ENCODE assay signal across 8 cellular contexts in the genomic region with DNA sequence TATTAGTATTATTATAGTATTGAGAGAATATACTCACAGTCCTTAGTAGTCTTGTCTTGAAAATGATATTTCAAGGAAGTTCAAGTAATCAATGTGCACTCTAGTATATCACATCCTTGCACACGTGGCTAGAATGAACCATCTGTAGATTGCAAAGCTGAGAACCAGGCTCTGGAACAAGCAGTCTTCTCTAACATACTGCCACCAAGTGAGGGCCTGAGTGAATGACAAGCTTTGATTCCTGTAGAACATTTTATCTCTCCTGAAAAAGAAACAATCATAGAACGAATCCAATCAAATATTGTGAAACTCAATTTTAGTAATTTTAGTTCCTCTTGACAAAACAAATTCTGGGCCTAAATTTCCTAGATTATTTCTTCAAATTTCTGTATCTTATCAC. TPM values are rescaled to one million over a fixed set of nuclear protein-coding genes. Genes with fewer than 3 reads are reported as not detected.
DNase-seq lines count a peak whose midpoint lies in the region; ATAC-seq and TF ChIP-seq lines count a peak whose summit lies in the region.

No MANE protein-coding gene starts in this region.

- no peak overlapping the region for H3K18ac ChIP-seq in neuronal stem cell (ENCODE audit: low read length)

- H4K8ac ChIP-seq in neuronal stem cell (ENCODE audit: low read depth, low read length), result no peak overlapping the region

- POLR2A ChIA-PET in BJ (lab: Charles Lee), result no interaction called here

- no peaks in the 10 kb centered on the region for H3K79me1 ChIP-seq in neuronal stem cell (ENCODE audit: low read depth, low read length)

- no peak overlapping the region for H3K27ac ChIP-seq in foreskin keratinocyte
- H3K27ac ChIP-seq in effector memory CD4-positive, alpha-beta T cell (ENCODE audit: insufficient read depth, low read length, poor library complexity, severe bottlenecking), result no peak overlapping the region
- no peak overlapping the region for H3K27ac ChIP-seq in neuronal stem cell (replicated peaks; ENCODE audit: low read length)

- DNase-seq in BJ (ENCODE audit: low read depth), result no peak
- peak; percentile 27 for DNase-seq in NT2/D1 (ENCODE audit: low read depth, low spot score)
- peak in 1 of 2 donors; percentile 28 for DNase-seq in foreskin keratinocyte
- no peak for DNase-seq in effector memory CD4-positive, alpha-beta T cell
- DNase-seq in neuronal stem cell (ENCODE audit: low spot score), result no peak

- H3K36me3 ChIP-seq in BJ (ENCODE audit: control insufficient read depth, insufficient read depth, low read length) (no peaks in the 10 kb centered on the region), NT2/D1 (ENCODE audit: insufficient read depth, insufficient read length, low read length) (no peaks in the 10 kb centered on the region), neuronal stem cell (replicated peaks in 1 of 2; ENCODE audit: control insufficient read depth in 2 of 2, insufficient read depth in 2 of 2, low read length in 2 of 2) (no peaks in the 10 kb centered on the region)
- H3K36me3 ChIP-seq in effector memory CD4-positive, alpha-beta T cell (ENCODE audit: control insufficient read depth, insufficient read depth, low read length), result no peaks in the 10 kb centered on the region

- no peak overlapping the region for H4K91ac ChIP-seq in neuronal stem cell (ENCODE audit: low read depth, low read length, poor library complexity)

- no peak overlapping the region for H3K4me3 ChIP-seq in BJ (ENCODE audit: low read depth, low read length)
- H3K4me3 ChIP-seq in NT2/D1 (ENCODE audit: insufficient read length, low read depth), result no peak overlapping the region
- H3K4me3 ChIP-seq in effector memory CD4-positive, alpha-beta T cell (ENCODE audit: insufficient read depth, low read depth, low read length, poor library complexity, severe bottlenecking), result no peak overlapping the region
- no peak overlapping the region for H3K4me3 ChIP-seq in neuronal stem cell (ENCODE audit: low read length in 2 of 2)

- no CpG with 5 or more reads among the region's 2 CpGs for WGBS in neuronal stem cell (ENCODE audit: extremely low coverage in 2 of 2, insufficient read length in 2 of 2, insufficient replicate concordance in 1 of 2), 2 donors

- no peak overlapping the region for H2AFZ ChIP-seq in neuronal stem cell (ENCODE audit: low read length)

- H3K4me2 ChIP-seq in neuronal stem cell (ENCODE audit: insufficient read depth, low read length, poor library complexity, severe bottlenecking), result no peak overlapping the region

- no peak overlapping the region for H2AK5ac ChIP-seq in neuronal stem cell (ENCODE audit: low read depth, low read length)

- no peak overlapping the region for H2BK120ac ChIP-seq in neuronal stem cell (ENCODE audit: low read depth, low read length)

- no peak overlapping the region for H2BK12ac ChIP-seq in neuronal stem cell (ENCODE audit: low read length)

- H3K4ac ChIP-seq in neuronal stem cell (ENCODE audit: low read length), result no peak overlapping the region

- CTCF ChIA-PET in BJ (lab: Yijun Ruan, JAX), result interaction anchor here (0.7 to 2.9 kb wide), 7 partner anchors 10 to 1531 kb away, joined by 3 to 9 read pairs (median 3); no protein-coding TSS in a partner anchor

- H3K9me3 ChIP-seq in NT2/D1 (ENCODE audit: insufficient read depth, low read length) (no peaks in the 10 kb centered on the region), neuronal stem cell (replicated peaks in 1 of 2; ENCODE audit: control insufficient read depth in 2 of 2, insufficient read depth in 1 of 2, low read depth in 1 of 2, low read length in 2 of 2) (no peaks in the 10 kb centered on the region)
- H3K9me3 ChIP-seq in effector memory CD4-positive, alpha-beta T cell (ENCODE audit: control insufficient read depth, low read length), result no peaks in the 10 kb centered on the region

- no peak overlapping the region for H3K23ac ChIP-seq in neuronal stem cell (ENCODE audit: low read depth, low read length, poor library complexity)

- ATAC-seq in GM21619 (IDR thresholded peaks at IDR 0.05; ENCODE audit: unreplicated experiment) (peak; percentile 53), foreskin keratinocyte (peak; percentile 67), HG03457 (IDR thresholded peaks at IDR 0.05; ENCODE audit: unreplicated experiment) (no peak), GM19463 (IDR thresholded peaks at IDR 0.05; ENCODE audit: unreplicated experiment) (no peak)

- H2BK5ac ChIP-seq in neuronal stem cell (ENCODE audit: low read length), result no peak overlapping the region

- H3K4me1 ChIP-seq in NT2/D1 (ENCODE audit: insufficient read depth, insufficient read length) (no peaks in the 10 kb centered on the region), foreskin keratinocyte (peaks cover 6% of the 10 kb centered on the region), neuronal stem cell (ENCODE audit: control insufficient read depth in 2 of 2, insufficient read depth in 1 of 2, low read depth in 1 of 2, low read length in 2 of 2) (no peaks in the 10 kb centered on the region)
- H3K4me1 ChIP-seq in effector memory CD4-positive, alpha-beta T cell (ENCODE audit: control insufficient read depth, insufficient read depth, low read length, poor library complexity, severe bottlenecking), result no peaks in the 10 kb centered on the region

- H3K9ac ChIP-seq in NT2/D1 (ENCODE audit: insufficient read length, low read depth), result no peak overlapping the region
- H3K9ac ChIP-seq in neuronal stem cell (ENCODE audit: low read depth, low read length, poor library complexity), result no peak overlapping the region

- TF ChIP-seq CTCF in BJ (IDR thresholded peaks at IDR 0.05; ENCODE audit: insufficient read depth, low read depth, low read length) (peak; percentile 38; the same call in 1 of the 2 replicates), foreskin keratinocyte (conservative IDR thresholded peaks at IDR 0.05) (peak; percentile 67)

- H3K27me3 ChIP-seq in BJ (ENCODE audit: control insufficient read depth, insufficient read depth, low read length), result no peaks in the 10 kb centered on the region
- H3K27me3 ChIP-seq in NT2/D1 (ENCODE audit: insufficient read depth, insufficient read length), result no peaks in the 10 kb centered on the region
- no peaks in the 10 kb centered on the region for H3K27me3 ChIP-seq in foreskin keratinocyte
- H3K27me3 ChIP-seq in effector memory CD4-positive, alpha-beta T cell (replicated peaks; ENCODE audit: control insufficient read depth, insufficient read depth, low read length, poor library complexity, severe bottlenecking), result peaks cover 3% of the 10 kb centered on the region
- H3K27me3 ChIP-seq in neuronal stem cell (ENCODE audit: control insufficient read depth in 3 of 3, insufficient read depth in 3 of 3, low read depth in 1 of 3, low read length in 3 of 3), result no peaks in the 10 kb centered on the region

- no peak overlapping the region for H2BK15ac ChIP-seq in neuronal stem cell (ENCODE audit: low read length)

- no peak overlapping the region for H3K14ac ChIP-seq in neuronal stem cell (ENCODE audit: low read length)

RNA-seq across cellular contexts. Expression of a gene that starts 55.3 kb away (rescaled TPM):
- polyA plus RNA-seq in BJ (2011; rRNA removed) (not detected in 2 replicates), foreskin keratinocyte (not detected in 2 replicates)
- not detected in 2 replicates for polyA minus RNA-seq in BJ (2011; rRNA and poly(A)+ RNA removed)
- total RNA-seq in foreskin keratinocyte, result not detected in 2 replicates
- polyA plus RNA-seq in neuronal stem cell (2013, experiment 1 of 2), result not detected
- polyA plus RNA-seq in neuronal stem cell (2013, experiment 2 of 2), result not detected

Comparison
In these comparisons a context has a peak if more than half of its experiments do, and no peak if none do; other contexts are left out.
1. ATAC-seq: peak in GM21619 (single experiment) and foreskin keratinocyte (single experiment); none in HG03457 (single experiment) and GM19463 (single experiment).